ENCODE assay signal across 8 cellular contexts in genomic region chr6:17101422-17102257, GRCh38. TPM values are rescaled to one million over a fixed set of nuclear protein-coding genes. Genes with fewer than 3 reads are reported as not detected.
A peak's percentile ranks its signal among the peaks of the same experiment; 100 is the strongest.
DNase-seq lines count a peak whose midpoint lies in the region; ATAC-seq lines count a peak whose summit lies in the region.

TSS of gene STMND1 (plus strand) at chr6:17102050. CDS start at chr6:17102258, 208 bp downstream.

- H3K4me1 Mint-ChIP-seq in activated naive CD8-positive, alpha-beta T cell treated with anti-CD3 and anti-CD28 coated beads for 36 hours: peaks cover 4% of the 10 kb centered on the region

- peaks cover 71% of the 10 kb centered on the region for H3K27me3 Mint-ChIP-seq in activated naive CD8-positive, alpha-beta T cell treated with anti-CD3 and anti-CD28 coated beads for 36 hours

- H3K9me3 ChIP-seq in iPS DF 6.9 (ENCODE audit: control insufficient read depth, insufficient read depth, low read length) (no peaks in the 10 kb centered on the region), skeletal muscle tissue (ENCODE audit: control insufficient read depth in 3 of 3, low read length in 3 of 3) (no peaks in the 10 kb centered on the region)

- H3K36me3 Mint-ChIP-seq in activated naive CD8-positive, alpha-beta T cell treated with anti-CD3 and anti-CD28 coated beads for 36 hours: no peaks in the 10 kb centered on the region

- no CpG with 5 or more reads among the region's 57 CpGs for WGBS in iPS DF 6.9 (ENCODE audit: insufficient coverage, insufficient read length)

- H3K4me3 ChIP-seq in iPS DF 6.9 (ENCODE audit: low read length) (peak within 1 kb of the TSS; percentile 45; the same call in 1 of the 2 replicates), skeletal muscle tissue (ENCODE audit: low read length in 3 of 3) (peak within 1 kb of the TSS; percentile 52 to 70 (median 61))

- H3K36me3 ChIP-seq in iPS DF 6.9 (ENCODE audit: control insufficient read depth, insufficient read depth, low read length): no peaks in the 10 kb centered on the region
- no peaks in the 10 kb centered on the region for H3K36me3 ChIP-seq in skeletal muscle tissue (ENCODE audit: control insufficient read depth in 3 of 3, insufficient read depth in 3 of 3, low read length in 3 of 3)

- peaks cover 8% of the 10 kb centered on the region; the same call in 1 of the 2 replicates for H3K27me3 ChIP-seq in iPS DF 6.9 (ENCODE audit: control insufficient read depth, insufficient read depth, low read length)
- peaks cover 13 to 20% (median 15%) of the 10 kb centered on the region in 3 donors for H3K27me3 ChIP-seq in skeletal muscle tissue (ENCODE audit: control insufficient read depth in 3 of 3, insufficient read depth in 3 of 3, low read length in 3 of 3)

- H3K4me1 ChIP-seq in iPS DF 6.9 (ENCODE audit: control insufficient read depth, insufficient read depth, low read length): no peaks in the 10 kb centered on the region
- H3K4me1 ChIP-seq in skeletal muscle tissue (ENCODE audit: control insufficient read depth in 3 of 3, insufficient read depth in 3 of 3, low read length in 3 of 3): peaks cover 9 to 12% (median 11%) of the 10 kb centered on the region in 3 donors

- H3K27ac Mint-ChIP-seq in activated naive CD8-positive, alpha-beta T cell treated with anti-CD3 and anti-CD28 coated beads for 36 hours: no peak within 1 kb of the TSS

- H3K27ac ChIP-seq in iPS DF 6.9 (ENCODE audit: low read length) (no peak within 1 kb of the TSS), skeletal muscle tissue (ENCODE audit: low read depth, low read length) (no peak within 1 kb of the TSS)

- no peaks in the 10 kb centered on the region for H3K9me3 Mint-ChIP-seq in activated naive CD8-positive, alpha-beta T cell treated with anti-CD3 and anti-CD28 coated beads for 36 hours

- DNase-seq in EL: peak; percentile 67
- DNase-seq in NCI-H1105 (lab: John Stamatoyannopoulos, UW): peak; percentile 72
- no peak for DNase-seq in activated naive CD8-positive, alpha-beta T cell treated with anti-CD3 and anti-CD28 coated beads for 36 hours
- DNase-seq in iPS DF 6.9 (ENCODE audit: low read depth, low spot score): no peak
- no peak for DNase-seq in HK-2 (ENCODE audit: unreplicated experiment)

- H3K4me3 Mint-ChIP-seq in activated naive CD8-positive, alpha-beta T cell treated with anti-CD3 and anti-CD28 coated beads for 36 hours: peak within 1 kb of the TSS; percentile 64

- H3K9ac ChIP-seq in skeletal muscle tissue (ENCODE audit: low read depth in 1 of 3, low read length in 3 of 3): peak within 1 kb of the TSS in 2 of 3 donors; percentile 27 to 68

- ATAC-seq in GM18907 (IDR thresholded peaks at IDR 0.05; ENCODE audit: unreplicated experiment) (no peak), HG02763 (IDR thresholded peaks at IDR 0.05; ENCODE audit: unreplicated experiment) (no peak)

RNA-seq across cellular contexts. Expression of gene STMND1, which starts in this region (rescaled TPM):
- total RNA-seq in activated naive CD8-positive, alpha-beta T cell treated with anti-CD3 and anti-CD28 coated beads for 36 hours: not detected
- total RNA-seq in skeletal muscle tissue: not detected

Comparison
In these comparisons a context has a peak if more than half of its experiments do, and no peak if none do; other contexts are left out.
1. DNase-seq: peak in EL (single experiment) and NCI-H1105 (single experiment); none in activated naive CD8-positive, alpha-beta T cell treated with anti-CD3 and anti-CD28 coated beads for 36 hours (single experiment), iPS DF 6.9 (single experiment) and HK-2 (single experiment).